ENCODE assay signal across 8 cellular contexts in the genomic region with DNA sequence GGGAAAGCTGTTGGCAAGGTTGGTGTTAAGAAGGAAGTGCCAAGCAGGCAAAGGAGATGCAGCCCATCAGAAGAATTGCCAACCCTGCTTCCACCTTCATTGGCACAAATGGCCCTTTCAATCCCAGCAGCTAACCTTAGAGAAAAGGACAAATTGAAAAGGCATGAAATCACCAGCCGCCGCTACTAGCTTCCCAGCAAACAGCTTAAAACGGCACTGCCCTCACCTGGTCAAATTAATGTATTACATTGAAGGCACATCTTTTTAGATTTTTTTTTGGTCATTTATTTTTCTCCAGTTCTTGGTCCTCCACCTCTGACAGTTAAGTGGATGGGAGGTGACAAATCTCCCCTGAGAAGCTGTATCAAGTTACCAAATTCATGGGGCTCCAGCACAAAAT. TPM values are rescaled to one million over a fixed set of nuclear protein-coding genes. Genes with fewer than 3 reads are reported as not detected.
DNase-seq lines count a peak whose midpoint lies in the region; ATAC-seq, FAIRE-seq and TF ChIP-seq lines count a peak whose summit lies in the region.

No MANE protein-coding gene starts in this region.

- H3K4me1 ChIP-seq in gastrocnemius medialis: no peaks in the 10 kb centered on the region

- DNase-seq in AML-193 (lab: John Stamatoyannopoulos, UW) (peak; percentile 16 to 38), GM10266 (ENCODE audit: extremely low spot score) (no peak), NCI-H69 (lab: John Stamatoyannopoulos, UW) (peak; percentile 13), astrocyte of the hippocampus (ENCODE audit: low read depth, low spot score) (peak; percentile 56), left lobe of liver (ENCODE audit: low spot score) (no peak), urothelium cell line (ENCODE audit: low spot score) (peak; percentile 29), middle frontal gyrus (ENCODE audit: extremely low spot score, low spot score) (no peak), gastrocnemius medialis (no peak)

- intact Hi-C loops in gastrocnemius medialis (cut with DNase I; ENCODE audit: low total_unique reads): no loop called here

- TF ChIP-seq CTCF in GM10266 (IDR thresholded peaks at IDR 0.05; ENCODE audit: control insufficient read depth, insufficient read depth, low read depth, missing control alignments): peak; percentile 51
- peak in 2 of 5 experiments; percentile 7 to 26 for TF ChIP-seq CTCF in gastrocnemius medialis (IDR thresholded peaks at IDR 0.05 in 4 of 5, conservative IDR thresholded peaks at IDR 0.05 in 1 of 5)

- in situ Hi-C loops in gastrocnemius medialis (cut with MboI; ENCODE audit: low sequenced_read_pairs in 4 of 4): no loop called here

- H3K27ac ChIP-seq in gastrocnemius medialis: no peak overlapping the region

- no peaks in the 10 kb centered on the region for H3K9me3 ChIP-seq in gastrocnemius medialis

- no peak overlapping the region for H3K4me3 ChIP-seq in gastrocnemius medialis

- no peaks in the 10 kb centered on the region for H3K36me3 ChIP-seq in gastrocnemius medialis

- TF ChIP-seq POLR2A in gastrocnemius medialis (IDR thresholded peaks at IDR 0.05): no peak

- ATAC-seq in left lobe of liver (peak; percentile 70), gastrocnemius medialis (no peak)

- peaks cover 0 to 7% (median 0%) of the 10 kb centered on the region in 3 donors for H3K27me3 ChIP-seq in gastrocnemius medialis

- no peak for FAIRE-seq in urothelium cell line (lab: Jason Lieb, UNC)

RNA-seq across cellular contexts. Expression of gene NHSL2, which starts 51.0 kb away (rescaled TPM):
- total RNA-seq in left lobe of liver: 1.3 TPM
- 1 to 10 TPM; 1.5 to 2.7 (median 2.1) TPM for total RNA-seq in gastrocnemius medialis

Comparison
In these comparisons a context has a peak if more than half of its experiments do, and no peak if none do; other contexts are left out.
1. DNase-seq: peak in AML-193 (2 of 2), NCI-H69 (single experiment), astrocyte of the hippocampus (single experiment) and urothelium cell line (single experiment); none in GM10266 (single experiment), left lobe of liver (single experiment), middle frontal gyrus (single experiment) and gastrocnemius medialis (0 of 2).